8 cellular contexts compared by ENCODE assay signal in the genomic region with DNA sequence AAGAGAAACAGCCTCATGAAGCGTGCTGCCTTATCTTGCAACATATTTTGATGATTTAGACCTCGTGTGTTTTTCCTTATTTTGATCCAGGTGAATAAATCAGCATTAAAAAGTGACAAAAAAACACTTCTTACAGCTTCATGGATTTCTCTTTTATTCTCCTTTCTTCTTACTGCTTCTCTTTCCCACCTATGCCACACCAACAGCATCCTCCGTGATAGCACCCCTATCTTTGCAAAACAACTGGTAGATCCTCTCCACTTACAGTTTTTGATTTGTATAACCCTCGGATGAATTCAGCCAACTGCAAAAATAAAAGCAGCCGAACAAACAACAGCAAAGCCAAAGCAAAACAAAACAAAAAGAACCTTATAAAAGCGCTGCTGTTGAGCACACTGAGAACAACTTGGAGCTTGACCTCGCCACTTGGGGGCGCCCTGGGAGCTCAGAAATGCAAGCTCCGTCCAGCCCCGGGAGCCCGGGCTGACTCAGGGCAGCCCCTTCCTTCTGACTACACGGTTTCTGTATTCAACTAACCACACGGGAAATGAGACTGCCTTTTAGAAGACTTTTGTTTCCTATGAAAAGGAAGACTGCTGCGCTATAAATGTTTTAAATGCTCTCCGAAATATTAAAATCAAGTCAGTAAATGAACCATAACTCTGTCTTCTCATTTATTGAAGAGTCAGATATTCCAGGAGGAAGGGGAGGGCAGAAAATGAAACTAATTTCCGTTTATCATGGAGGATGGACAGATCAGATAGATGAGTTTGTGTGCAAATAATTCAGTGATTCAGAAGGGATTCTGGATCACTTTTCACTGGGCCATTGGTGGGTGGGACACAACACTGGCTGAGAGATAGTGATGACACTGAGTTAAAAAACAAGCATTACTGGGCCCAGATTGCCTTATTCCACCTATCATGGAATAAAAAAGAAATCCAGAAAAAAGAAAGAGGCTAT.
A peak's percentile ranks its signal among the peaks of the same experiment; 100 is the strongest.
DNase-seq lines count a peak whose midpoint lies in the region; ATAC-seq and TF ChIP-seq lines count a peak whose summit lies in the region.
"Not testable (repeated sequence)": the region's sequence is repeated elsewhere in the genome, so short reads cannot be mapped to it uniquely, and the experiment has no call there.

No MANE protein-coding gene starts in this region.

- H3K9me2 ChIP-seq in hepatocyte (replicated peaks; ENCODE audit: insufficient read depth): not testable (repeated sequence)

- not testable (repeated sequence) for H3K36me3 ChIP-seq in adrenal gland (replicated peaks in 1 of 2); hepatocyte (replicated peaks; ENCODE audit: insufficient read depth, low read depth); transverse colon

- ATAC-seq in GM18498 (IDR thresholded peaks at IDR 0.05; ENCODE audit: unreplicated experiment) (peak; percentile 98), GM21737 (IDR thresholded peaks at IDR 0.05; ENCODE audit: unreplicated experiment) (peak; percentile 95), HG03439 (IDR thresholded peaks at IDR 0.05; ENCODE audit: unreplicated experiment) (peak; percentile 87)

- H2AFZ ChIP-seq in hepatocyte: not testable (repeated sequence)

- H3K9me3 ChIP-seq in adrenal gland (replicated peaks in 1 of 3); hepatocyte (ENCODE audit: low read depth); transverse colon: not testable (repeated sequence)

- 14 to 22% (median 15%) methylated on average over 8 to 12 of the region's 16 CpGs for WGBS in adrenal gland, 4 donors
- 15% methylated on average over 13 of the region's 16 CpGs for WGBS in hepatocyte (ENCODE audit: low lambda C conversion rate, missing lambda C conversion rate)
- 20 to 35% methylated on average over 3 to 11 of the region's 16 CpGs for WGBS in transverse colon (ENCODE audit: low coverage in 1 of 2), 2 donors

- H3K4me1 ChIP-seq in adrenal gland (replicated peaks in 1 of 2); hepatocyte (ENCODE audit: insufficient read depth); transverse colon: not testable (repeated sequence)

- intact Hi-C loops in adrenal gland (cut with DNase I); transverse colon (cut with DNase I; ENCODE audit: low total_unique reads): not testable (repeated sequence)

- TF ChIP-seq POLR2A in adrenal gland (IDR thresholded peaks at IDR 0.05); transverse colon (IDR thresholded peaks at IDR 0.05): not testable (repeated sequence)

- not testable (repeated sequence) for H3K4me3 ChIP-seq in adrenal gland, hepatocyte, transverse colon

- H3K79me2 ChIP-seq in hepatocyte: not testable (repeated sequence)

- H3K27me3 ChIP-seq in adrenal gland, hepatocyte, transverse colon: not testable (repeated sequence)

- DNase-seq in activated CD4-positive, alpha-beta T cell treated with anti-CD3 and anti-CD28 coated beads for 48 hours: peak; percentile 94
- DNase-seq in adrenal gland (peak; percentile 84 to 96 (median 90)), transverse colon (peak; percentile 85)
- DNase-seq in hepatocyte (ENCODE audit: low spot score): not testable (repeated sequence)
- DNase-seq in stimulated activated CD4-positive, alpha-beta T cell treated with anti-CD3 and anti-CD28 coated beads, Interleukin-12 subunit alpha, Interleukin-12 subunit beta, amount 100 ng/mL, for 4 hours: peak; percentile 90

- not testable (repeated sequence) for TF ChIP-seq EP300 in transverse colon (IDR thresholded peaks at IDR 0.05; ENCODE audit: low read depth)

- H3K4me2 ChIP-seq in hepatocyte: not testable (repeated sequence)

- H3K27ac ChIP-seq in adrenal gland, hepatocyte, transverse colon: not testable (repeated sequence)

- TF ChIP-seq CTCF in adrenal gland (IDR thresholded peaks at IDR 0.05): peak in 1 of 6 experiments; percentile 53
- TF ChIP-seq CTCF in hepatocyte (IDR thresholded peaks at IDR 0.05; ENCODE audit: poor library complexity): peak; percentile 54
- peak in 3 of 5 experiments; percentile 24 to 45 (median 43) for TF ChIP-seq CTCF in transverse colon (IDR thresholded peaks at IDR 0.05)

- not testable (repeated sequence) for H4K20me1 ChIP-seq in hepatocyte (ENCODE audit: insufficient read depth, poor library complexity, severe bottlenecking)

- in situ Hi-C loops in transverse colon (cut with MboI; ENCODE audit: low pct_ligation_motif_present in 1 of 4, low pct_unique_long_range_greater_than_20kb in 1 of 4, low sequenced_read_pairs in 3 of 4): not testable (repeated sequence)
